Comparison of ENCODE assay signal across 12 cellular contexts in the genomic region with DNA sequence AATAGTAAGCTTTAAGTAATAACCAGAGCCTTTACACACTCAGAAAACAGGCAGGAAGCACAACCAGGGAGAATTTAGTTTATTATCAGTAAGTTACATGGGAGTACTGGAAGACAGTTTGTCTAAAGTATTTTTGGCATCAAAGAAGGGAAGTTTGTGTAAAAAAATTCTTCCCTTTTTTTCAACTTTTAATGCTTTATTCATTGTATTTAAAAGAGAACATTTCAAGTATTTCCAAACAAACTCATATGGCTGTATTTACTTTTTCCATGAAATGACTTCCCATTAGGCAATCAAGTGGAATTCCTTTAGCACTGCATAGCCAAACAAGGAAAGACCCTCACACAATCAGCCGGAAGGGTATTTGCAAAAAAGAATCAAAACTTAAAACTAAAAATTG. TPM values are rescaled to one million over a fixed set of nuclear protein-coding genes. Genes with fewer than 3 reads are reported as not detected.
DNase-seq lines count a peak whose midpoint lies in the region; ATAC-seq and TF ChIP-seq lines count a peak whose summit lies in the region.
"Had no signal": no experiment of that assay in that cellular context is flagged by ENCODE, and none has a peak within 500 bp of the region (broad histone marks: within the 10 kb centered on the region; RNA-seq: fewer than 3 reads in every experiment).

No MANE protein-coding gene starts in this region.

- CTCF ChIA-PET in CD4-positive, alpha-beta T cell (lab: Charles Lee) = no interaction called here

- intact Hi-C loops in CD4-positive, alpha-beta T cell (cut with DNase I, micrococcal nuclease) = loop anchor here in 1 of 2 experiments (2.0 kb wide), 1 partner anchor 16 kb away; no protein-coding TSS in a partner anchor

- peak overlapping the region; percentile 87 for H3K27ac Mint-ChIP-seq in CD4-positive, alpha-beta T cell
- H3K27ac Mint-ChIP-seq in nephron (peak overlapping the region; percentile 11 to 63 (median 40)), neural progenitor cell (no peak overlapping the region)

- H2AFZ ChIP-seq in neural progenitor cell (replicated peaks) = no peak overlapping the region

- H3K4me3 Mint-ChIP-seq in CD4-positive, alpha-beta T cell = no peak overlapping the region
- H3K4me3 Mint-ChIP-seq in nephron = no peak overlapping the region
- no peak overlapping the region for H3K4me3 Mint-ChIP-seq in neural progenitor cell
- H3K4me3 Mint-ChIP-seq: brain had no signal

- peaks cover 62% of the 10 kb centered on the region for H3K36me3 Mint-ChIP-seq in CD4-positive, alpha-beta T cell (ENCODE audit: low read depth)
- H3K36me3 Mint-ChIP-seq in nephron (ENCODE audit: low read depth) = peaks cover 15% of the 10 kb centered on the region
- H3K36me3 Mint-ChIP-seq in neural progenitor cell = peaks cover 10% of the 10 kb centered on the region

- H3F3A ChIP-seq in neural progenitor cell (ENCODE audit: low read depth) = peaks cover 13% of the 10 kb centered on the region

- no peak for ATAC-seq in CD4-positive, alpha-beta T cell (ENCODE audit: poor library complexity)
- ATAC-seq in HG02970 (IDR thresholded peaks at IDR 0.05; ENCODE audit: low FRiP score, unreplicated experiment) = no peak
- no peak for ATAC-seq in GM18870 (IDR thresholded peaks at IDR 0.05; ENCODE audit: unreplicated experiment)

- H4K20me1 ChIP-seq in neural progenitor cell (ENCODE audit: low read depth) = peaks cover 24% of the 10 kb centered on the region

- H3K9ac ChIP-seq in neural progenitor cell = no peak overlapping the region

- no peaks in the 10 kb centered on the region for H3K27me3 Mint-ChIP-seq in CD4-positive, alpha-beta T cell
- no peaks in the 10 kb centered on the region for H3K27me3 Mint-ChIP-seq in nephron (ENCODE audit: low read depth)
- no peaks in the 10 kb centered on the region for H3K27me3 Mint-ChIP-seq in neural progenitor cell (ENCODE audit: insufficient read depth, low read depth)
- H3K27me3 Mint-ChIP-seq: brain had no signal

- no peak for TF ChIP-seq CTCF in CD4-positive, alpha-beta T cell (IDR thresholded peaks at IDR 0.05)
- no peak for TF ChIP-seq CTCF in nephron (IDR thresholded peaks at IDR 0.05; ENCODE audit: unreplicated experiment in 3 of 3)
- TF ChIP-seq CTCF in neural progenitor cell (IDR thresholded peaks at IDR 0.05) = no peak

- no peaks in the 10 kb centered on the region for H3K36me3 ChIP-seq in effector memory CD4-positive, alpha-beta T cell (ENCODE audit: control insufficient read depth, insufficient read depth, low read length)
- no peaks in the 10 kb centered on the region for H3K36me3 ChIP-seq in neural progenitor cell

- H3K27ac ChIP-seq in CD4-positive, alpha-beta T cell (ENCODE audit: low read depth, low read length) = no peak overlapping the region
- H3K27ac ChIP-seq in effector memory CD4-positive, alpha-beta T cell (ENCODE audit: insufficient read depth, low read length, poor library complexity, severe bottlenecking) = peak overlapping the region; percentile 9
- H3K27ac ChIP-seq in neural progenitor cell = no peak overlapping the region

- H3K9me3 Mint-ChIP-seq in CD4-positive, alpha-beta T cell = no peaks in the 10 kb centered on the region
- H3K9me3 Mint-ChIP-seq in nephron (no peaks in the 10 kb centered on the region), neural progenitor cell (no peaks in the 10 kb centered on the region)
- H3K9me3 Mint-ChIP-seq: brain had no signal

- H3K79me2 ChIP-seq in neural progenitor cell (ENCODE audit: low read depth) = peaks cover 36% of the 10 kb centered on the region

- H3K4me3 ChIP-seq in effector memory CD4-positive, alpha-beta T cell (ENCODE audit: insufficient read depth, low read depth, low read length, poor library complexity, severe bottlenecking) = no peak overlapping the region
- H3K4me3 ChIP-seq in neural progenitor cell = no peak overlapping the region

- POLR2A ChIA-PET in CD4-positive, alpha-beta T cell (lab: Charles Lee) = no interaction called here

- DNase-seq in CD4-positive, alpha-beta T cell = no peak
- DNase-seq in OCI-M1 (lab: John Stamatoyannopoulos, UW) (peak; percentile 19), neural progenitor cell (ENCODE audit: low spot score) (no peak), iPS-NIHi11 (ENCODE audit: low spot score) (no peak)
- DNase-seq in effector memory CD4-positive, alpha-beta T cell = no peak
- DNase-seq: glutamatergic neuron, NCI-H1436, NCI-H82 had no signal

- H3K4me2 ChIP-seq in neural progenitor cell = no peak overlapping the region

- no peaks in the 10 kb centered on the region for H3K9me3 ChIP-seq in CD4-positive, alpha-beta T cell (ENCODE audit: control insufficient read depth, low read length)
- no peaks in the 10 kb centered on the region for H3K9me3 ChIP-seq in effector memory CD4-positive, alpha-beta T cell (ENCODE audit: control insufficient read depth, low read length)
- no peaks in the 10 kb centered on the region for H3K9me3 ChIP-seq in neural progenitor cell (ENCODE audit: low read depth)

- peaks cover 74% of the 10 kb centered on the region for H3K4me1 Mint-ChIP-seq in CD4-positive, alpha-beta T cell (ENCODE audit: low read depth)
- H3K4me1 Mint-ChIP-seq in nephron = peaks cover 28% of the 10 kb centered on the region
- H3K4me1 Mint-ChIP-seq in neural progenitor cell = peaks cover 25% of the 10 kb centered on the region

- H3K4me1 ChIP-seq in effector memory CD4-positive, alpha-beta T cell (ENCODE audit: control insufficient read depth, insufficient read depth, low read length, poor library complexity, severe bottlenecking) = peaks cover 13% of the 10 kb centered on the region
- H3K4me1 ChIP-seq in neural progenitor cell = peaks cover 29% of the 10 kb centered on the region

- no peaks in the 10 kb centered on the region for H3K27me3 ChIP-seq in CD4-positive, alpha-beta T cell (ENCODE audit: control insufficient read depth, insufficient read depth, low read length)
- H3K27me3 ChIP-seq in effector memory CD4-positive, alpha-beta T cell (replicated peaks; ENCODE audit: control insufficient read depth, insufficient read depth, low read length, poor library complexity, severe bottlenecking) = no peaks in the 10 kb centered on the region
- H3K27me3 ChIP-seq in neural progenitor cell = no peaks in the 10 kb centered on the region

RNA-seq across cellular contexts. Expression of a gene that starts 26.7 kb away (rescaled TPM):
- total RNA-seq in CD4-positive, alpha-beta T cell = 10 to 100 TPM; 83.7 to 94.4 TPM
- 65.2 and 80.0 TPM in 2 replicates for total RNA-seq in neural progenitor cell (ENCODE audit: low replicate concordance)
